Comparison of ENCODE assay signal across 8 cellular contexts in genomic region chr18:68660355-68661183, GRCh38. TPM values are rescaled to one million over a fixed set of nuclear protein-coding genes. Genes with fewer than 3 reads are reported as not detected.
DNase-seq lines count a peak whose midpoint lies in the region; ATAC-seq and TF ChIP-seq lines count a peak whose summit lies in the region.

No MANE protein-coding gene starts in this region.

- CTCF ChIA-PET in HCT116 (lab: Charles Lee) = interaction anchor here (0.6 to 1.0 kb wide), 2 partner anchors 18 to 563 kb away, joined by 3 read pairs; no protein-coding TSS in a partner anchor

- intact Hi-C loops in HCT116 (cut with micrococcal nuclease) = loop anchor here (1.0 kb wide), 1 partner anchor 1443 kb away; no protein-coding TSS in a partner anchor

- H3K4me2 ChIP-seq in HCT116 (ENCODE audit: low read length) = no peak overlapping the region

- ATAC-seq in HCT116 (peak; percentile 52), GM21619 (IDR thresholded peaks at IDR 0.05; ENCODE audit: unreplicated experiment) (no peak), GM21528 (IDR thresholded peaks at IDR 0.05; ENCODE audit: low FRiP score, unreplicated experiment) (no peak)

- no peak overlapping the region for H3K9ac ChIP-seq in HCT116 (ENCODE audit: low read length)

- no peak overlapping the region for H3K27ac ChIP-seq in HCT116 (ENCODE audit: low read depth, low read length)

- H3K27me3 ChIP-seq in HCT116 (ENCODE audit: insufficient read depth, low read length) = no peaks in the 10 kb centered on the region

- H3K9me2 ChIP-seq in HCT116 (ENCODE audit: insufficient read depth) = no peaks in the 10 kb centered on the region

- TF ChIP-seq POLR2A in HCT116 (IDR thresholded peaks at IDR 0.05; ENCODE audit: borderline replicate concordance, extremely low read depth, insufficient read depth, insufficient read length) = no peak

- TF ChIP-seq CTCF in HCT116 (IDR thresholded peaks at IDR 0.05 in 2 of 3, conservative IDR thresholded peaks at IDR 0.05 in 1 of 3; ENCODE audit: borderline replicate concordance in 1 of 3, insufficient read depth in 1 of 3, low read depth in 2 of 3, low read length in 2 of 3) = peak; percentile 20 to 60 (median 46); a peak in 5 of 6 replicates

- no peaks in the 10 kb centered on the region for H3K36me3 ChIP-seq in HCT116 (ENCODE audit: control insufficient read depth in 1 of 2, insufficient read depth in 2 of 2, low read length in 2 of 2)

- H3K4me3 ChIP-seq in HCT116 (replicated peaks in 1 of 2; ENCODE audit: low read depth in 1 of 2, low read length in 2 of 2) = no peak overlapping the region

- H3K79me2 ChIP-seq in HCT116 (ENCODE audit: insufficient read depth, low read length) = no peaks in the 10 kb centered on the region

- BruUV-seq in HCT116 (replicated peaks; lab: Mats Ljungman, UMichigan) = no TSS peak

- RAD21 ChIA-PET in HCT116 (lab: Charles Lee; ENCODE audit: low non-redundant PET in 1 of 2, low total read pairs in 2 of 2, uncharacterized antibody in 2 of 2, unreplicated experiment in 2 of 2) = no interaction called here

- POLR2A ChIA-PET in HCT116 (lab: Charles Lee) = no interaction called here

- H2AFZ ChIP-seq in HCT116 (ENCODE audit: low read depth, low read length, poor library complexity, severe bottlenecking) = no peak overlapping the region

- no peaks in the 10 kb centered on the region for H3K9me3 ChIP-seq in HCT116 (ENCODE audit: control insufficient read depth in 1 of 2, insufficient read depth in 1 of 2, low read depth in 1 of 2, low read length in 2 of 2)

- peak; percentile 50 for TF ChIP-seq RAD21 in HCT116 (IDR thresholded peaks at IDR 0.05; ENCODE audit: low read depth)

- no peaks in the 10 kb centered on the region for H4K20me1 ChIP-seq in HCT116 (ENCODE audit: insufficient read depth)

- no peaks in the 10 kb centered on the region for H3K4me1 ChIP-seq in HCT116 (ENCODE audit: control insufficient read depth in 1 of 2, insufficient read depth in 2 of 2, low read length in 2 of 2)

- peak; percentile 43 for DNase-seq in AG20443 (ENCODE audit: low spot score)
- DNase-seq in HCT116 (ENCODE audit: low read depth, low spot score) = peak; percentile 29
- DNase-seq in NCI-H748 treated with DMSO at 0.1 percent for 48 hours (lab: John Stamatoyannopoulos, UW) = peak; percentile 62
- peak; percentile 55 for DNase-seq in cerebellum (ENCODE audit: low spot score)
- peak; percentile 67 for DNase-seq in midbrain (lab: John Stamatoyannopoulos, UW)
- no peak for DNase-seq in HuH-7.5 (ENCODE audit: low spot score)

TF ChIP-seq in HCT116, 20 proteins besides CTCF, POLR2A, EP300 and RAD21:
- no peak for TF ChIP-seq POLR2AphosphoS5 (IDR thresholded peaks at IDR 0.05; ENCODE audit: low read depth, low read length)
- TF ChIP-seq REST (IDR thresholded peaks at IDR 0.05; ENCODE audit: low read depth) = no peak
- TF ChIP-seq SIN3A (IDR thresholded peaks at IDR 0.05; ENCODE audit: low read depth) = no peak
- no peak for TF ChIP-seq SRF (IDR thresholded peaks at IDR 0.05; ENCODE audit: low read depth)
- no peak for TF ChIP-seq EZH2 (IDR thresholded peaks at IDR 0.05)
- TF ChIP-seq YY1 (IDR thresholded peaks at IDR 0.05; ENCODE audit: extremely low read depth, insufficient replicate concordance, low read depth, low read length) = no peak
- TF ChIP-seq MAX (IDR thresholded peaks at IDR 0.05) = no peak
TF ChIP-seq in HCT116: peak in this region for 0.

RNA-seq across cellular contexts. Expression of gene TMX3, which starts 54.3 kb away (rescaled TPM):
- total RNA-seq in HCT116 (2021; ENCODE audit: unreplicated experiment) (39.6 TPM), cerebellum (92.3 TPM)
- polyA plus RNA-seq in HCT116 (2012) = 13.0 and 16.4 TPM in 2 replicates
